In the genomic region with DNA sequence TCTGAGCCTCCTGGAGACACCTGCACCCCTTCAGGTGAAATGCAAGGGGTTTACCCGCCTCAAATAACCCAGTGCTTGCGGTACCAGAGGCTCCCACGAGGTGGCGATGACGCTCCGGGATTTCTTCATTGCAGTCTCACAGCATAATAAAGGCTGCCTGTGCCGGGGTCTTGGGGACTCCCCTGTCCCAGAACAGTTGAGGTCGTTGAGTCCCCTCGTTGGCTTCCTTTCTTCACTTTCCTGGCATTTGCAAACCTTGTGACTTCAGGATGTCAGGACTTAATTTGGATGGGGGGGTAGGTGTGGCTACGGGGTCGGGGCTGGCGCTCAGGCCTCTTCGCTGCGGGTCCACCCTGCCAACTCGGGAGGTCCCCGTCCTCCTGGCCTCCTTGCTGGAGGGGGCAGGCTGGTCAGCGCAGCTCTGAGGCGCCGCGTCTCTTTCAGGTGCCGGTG, we compare ENCODE assay signal across 1 cellular context.
TF ChIP-seq lines count a peak whose summit lies in the region.

No MANE protein-coding gene starts in this region.

TF ChIP-seq in GM23338, 12 proteins besides CTCF, POLR2A, EP300 and RAD21:
- TF ChIP-seq, protein P1, sequence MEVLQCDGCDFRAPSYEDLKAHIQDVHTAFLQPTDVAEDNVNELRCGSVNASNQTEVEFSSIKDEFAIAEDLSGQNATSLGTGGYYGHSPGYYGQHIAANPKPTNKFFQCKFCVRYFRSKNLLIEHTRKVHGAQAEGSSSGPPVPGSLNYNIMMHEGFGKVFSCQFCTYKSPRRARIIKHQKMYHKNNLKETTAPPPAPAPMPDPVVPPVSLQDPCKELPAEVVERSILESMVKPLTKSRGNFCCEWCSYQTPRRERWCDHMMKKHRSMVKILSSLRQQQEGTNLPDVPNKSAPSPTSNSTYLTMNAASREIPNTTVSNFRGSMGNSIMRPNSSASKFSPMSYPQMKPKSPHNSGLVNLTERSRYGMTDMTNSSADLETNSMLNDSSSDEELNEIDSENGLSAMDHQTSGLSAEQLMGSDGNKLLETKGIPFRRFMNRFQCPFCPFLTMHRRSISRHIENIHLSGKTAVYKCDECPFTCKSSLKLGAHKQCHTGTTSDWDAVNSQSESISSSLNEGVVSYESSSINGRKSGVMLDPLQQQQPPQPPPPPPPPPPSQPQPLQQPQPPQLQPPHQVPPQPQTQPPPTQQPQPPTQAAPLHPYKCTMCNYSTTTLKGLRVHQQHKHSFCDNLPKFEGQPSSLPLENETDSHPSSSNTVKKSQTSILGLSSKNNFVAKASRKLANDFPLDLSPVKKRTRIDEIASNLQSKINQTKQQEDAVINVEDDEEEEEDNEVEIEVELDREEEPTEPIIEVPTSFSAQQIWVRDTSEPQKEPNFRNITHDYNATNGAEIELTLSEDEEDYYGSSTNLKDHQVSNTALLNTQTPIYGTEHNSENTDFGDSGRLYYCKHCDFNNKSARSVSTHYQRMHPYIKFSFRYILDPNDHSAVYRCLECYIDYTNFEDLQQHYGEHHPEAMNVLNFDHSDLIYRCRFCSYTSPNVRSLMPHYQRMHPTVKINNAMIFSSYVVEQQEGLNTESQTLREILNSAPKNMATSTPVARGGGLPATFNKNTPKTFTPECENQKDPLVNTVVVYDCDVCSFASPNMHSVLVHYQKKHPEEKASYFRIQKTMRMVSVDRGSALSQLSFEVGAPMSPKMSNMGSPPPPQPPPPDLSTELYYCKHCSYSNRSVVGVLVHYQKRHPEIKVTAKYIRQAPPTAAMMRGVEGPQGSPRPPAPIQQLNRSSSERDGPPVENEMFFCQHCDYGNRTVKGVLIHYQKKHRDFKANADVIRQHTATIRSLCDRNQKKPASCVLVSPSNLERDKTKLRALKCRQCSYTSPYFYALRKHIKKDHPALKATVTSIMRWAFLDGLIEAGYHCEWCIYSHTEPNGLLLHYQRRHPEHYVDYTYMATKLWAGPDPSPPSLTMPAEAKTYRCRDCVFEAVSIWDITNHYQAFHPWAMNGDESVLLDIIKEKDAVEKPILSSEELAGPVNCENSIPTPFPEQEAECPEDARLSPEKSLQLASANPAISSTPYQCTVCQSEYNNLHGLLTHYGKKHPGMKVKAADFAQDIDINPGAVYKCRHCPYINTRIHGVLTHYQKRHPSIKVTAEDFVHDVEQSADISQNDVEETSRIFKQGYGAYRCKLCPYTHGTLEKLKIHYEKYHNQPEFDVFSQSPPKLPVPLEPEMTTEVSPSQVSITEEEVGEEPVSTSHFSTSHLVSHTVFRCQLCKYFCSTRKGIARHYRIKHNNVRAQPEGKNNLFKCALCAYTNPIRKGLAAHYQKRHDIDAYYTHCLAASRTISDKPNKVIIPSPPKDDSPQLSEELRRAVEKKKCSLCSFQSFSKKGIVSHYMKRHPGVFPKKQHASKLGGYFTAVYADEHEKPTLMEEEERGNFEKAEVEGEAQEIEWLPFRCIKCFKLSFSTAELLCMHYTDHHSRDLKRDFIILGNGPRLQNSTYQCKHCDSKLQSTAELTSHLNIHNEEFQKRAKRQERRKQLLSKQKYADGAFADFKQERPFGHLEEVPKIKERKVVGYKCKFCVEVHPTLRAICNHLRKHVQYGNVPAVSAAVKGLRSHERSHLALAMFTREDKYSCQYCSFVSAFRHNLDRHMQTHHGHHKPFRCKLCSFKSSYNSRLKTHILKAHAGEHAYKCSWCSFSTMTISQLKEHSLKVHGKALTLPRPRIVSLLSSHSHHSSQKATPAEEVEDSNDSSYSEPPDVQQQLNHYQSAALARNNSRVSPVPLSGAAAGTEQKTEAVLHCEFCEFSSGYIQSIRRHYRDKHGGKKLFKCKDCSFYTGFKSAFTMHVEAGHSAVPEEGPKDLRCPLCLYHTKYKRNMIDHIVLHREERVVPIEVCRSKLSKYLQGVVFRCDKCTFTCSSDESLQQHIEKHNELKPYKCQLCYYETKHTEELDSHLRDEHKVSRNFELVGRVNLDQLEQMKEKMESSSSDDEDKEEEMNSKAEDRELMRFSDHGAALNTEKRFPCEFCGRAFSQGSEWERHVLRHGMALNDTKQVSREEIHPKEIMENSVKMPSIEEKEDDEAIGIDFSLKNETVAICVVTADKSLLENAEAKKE (CRISPR knock-in tag; IDR thresholded peaks at IDR 0.05), result no peak
- TF ChIP-seq CREB1 (CRISPR knock-in tag; IDR thresholded peaks at IDR 0.05; ENCODE audit: low read depth), result no peak
- no peak for TF ChIP-seq ZNF114 (CRISPR knock-in tag; IDR thresholded peaks at IDR 0.05)
- no peak for TF ChIP-seq JUNB (IDR thresholded peaks at IDR 0.05; ENCODE audit: unreplicated experiment)
- TF ChIP-seq NANOG (IDR thresholded peaks at IDR 0.05; ENCODE audit: borderline replicate concordance), result no peak
- TF ChIP-seq POLR2AphosphoS5 (IDR thresholded peaks at IDR 0.05; ENCODE audit: low read depth), result no peak
- no peak for TF ChIP-seq EZH2phosphoT487 (IDR thresholded peaks at IDR 0.05; ENCODE audit: unreplicated experiment)
- no peak for TF ChIP-seq ZNF331 (CRISPR knock-in tag; IDR thresholded peaks at IDR 0.05; ENCODE audit: low read depth)
- TF ChIP-seq EZH2 (IDR thresholded peaks at IDR 0.05; ENCODE audit: low read depth, unreplicated experiment), result no peak
- TF ChIP-seq, protein P2, sequence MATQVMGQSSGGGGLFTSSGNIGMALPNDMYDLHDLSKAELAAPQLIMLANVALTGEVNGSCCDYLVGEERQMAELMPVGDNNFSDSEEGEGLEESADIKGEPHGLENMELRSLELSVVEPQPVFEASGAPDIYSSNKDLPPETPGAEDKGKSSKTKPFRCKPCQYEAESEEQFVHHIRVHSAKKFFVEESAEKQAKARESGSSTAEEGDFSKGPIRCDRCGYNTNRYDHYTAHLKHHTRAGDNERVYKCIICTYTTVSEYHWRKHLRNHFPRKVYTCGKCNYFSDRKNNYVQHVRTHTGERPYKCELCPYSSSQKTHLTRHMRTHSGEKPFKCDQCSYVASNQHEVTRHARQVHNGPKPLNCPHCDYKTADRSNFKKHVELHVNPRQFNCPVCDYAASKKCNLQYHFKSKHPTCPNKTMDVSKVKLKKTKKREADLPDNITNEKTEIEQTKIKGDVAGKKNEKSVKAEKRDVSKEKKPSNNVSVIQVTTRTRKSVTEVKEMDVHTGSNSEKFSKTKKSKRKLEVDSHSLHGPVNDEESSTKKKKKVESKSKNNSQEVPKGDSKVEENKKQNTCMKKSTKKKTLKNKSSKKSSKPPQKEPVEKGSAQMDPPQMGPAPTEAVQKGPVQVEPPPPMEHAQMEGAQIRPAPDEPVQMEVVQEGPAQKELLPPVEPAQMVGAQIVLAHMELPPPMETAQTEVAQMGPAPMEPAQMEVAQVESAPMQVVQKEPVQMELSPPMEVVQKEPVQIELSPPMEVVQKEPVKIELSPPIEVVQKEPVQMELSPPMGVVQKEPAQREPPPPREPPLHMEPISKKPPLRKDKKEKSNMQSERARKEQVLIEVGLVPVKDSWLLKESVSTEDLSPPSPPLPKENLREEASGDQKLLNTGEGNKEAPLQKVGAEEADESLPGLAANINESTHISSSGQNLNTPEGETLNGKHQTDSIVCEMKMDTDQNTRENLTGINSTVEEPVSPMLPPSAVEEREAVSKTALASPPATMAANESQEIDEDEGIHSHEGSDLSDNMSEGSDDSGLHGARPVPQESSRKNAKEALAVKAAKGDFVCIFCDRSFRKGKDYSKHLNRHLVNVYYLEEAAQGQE (IDR thresholded peaks at IDR 0.05; ENCODE audit: unreplicated experiment), result no peak
- TF ChIP-seq STAT1 (IDR thresholded peaks at IDR 0.05; ENCODE audit: unreplicated experiment), result no peak
- TF ChIP-seq, protein P3, sequence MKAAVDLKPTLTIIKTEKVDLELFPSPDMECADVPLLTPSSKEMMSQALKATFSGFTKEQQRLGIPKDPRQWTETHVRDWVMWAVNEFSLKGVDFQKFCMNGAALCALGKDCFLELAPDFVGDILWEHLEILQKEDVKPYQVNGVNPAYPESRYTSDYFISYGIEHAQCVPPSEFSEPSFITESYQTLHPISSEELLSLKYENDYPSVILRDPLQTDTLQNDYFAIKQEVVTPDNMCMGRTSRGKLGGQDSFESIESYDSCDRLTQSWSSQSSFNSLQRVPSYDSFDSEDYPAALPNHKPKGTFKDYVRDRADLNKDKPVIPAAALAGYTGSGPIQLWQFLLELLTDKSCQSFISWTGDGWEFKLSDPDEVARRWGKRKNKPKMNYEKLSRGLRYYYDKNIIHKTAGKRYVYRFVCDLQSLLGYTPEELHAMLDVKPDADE (IDR thresholded peaks at IDR 0.05), result no peak
